8 cellular contexts compared by ENCODE assay signal in the genomic region with DNA sequence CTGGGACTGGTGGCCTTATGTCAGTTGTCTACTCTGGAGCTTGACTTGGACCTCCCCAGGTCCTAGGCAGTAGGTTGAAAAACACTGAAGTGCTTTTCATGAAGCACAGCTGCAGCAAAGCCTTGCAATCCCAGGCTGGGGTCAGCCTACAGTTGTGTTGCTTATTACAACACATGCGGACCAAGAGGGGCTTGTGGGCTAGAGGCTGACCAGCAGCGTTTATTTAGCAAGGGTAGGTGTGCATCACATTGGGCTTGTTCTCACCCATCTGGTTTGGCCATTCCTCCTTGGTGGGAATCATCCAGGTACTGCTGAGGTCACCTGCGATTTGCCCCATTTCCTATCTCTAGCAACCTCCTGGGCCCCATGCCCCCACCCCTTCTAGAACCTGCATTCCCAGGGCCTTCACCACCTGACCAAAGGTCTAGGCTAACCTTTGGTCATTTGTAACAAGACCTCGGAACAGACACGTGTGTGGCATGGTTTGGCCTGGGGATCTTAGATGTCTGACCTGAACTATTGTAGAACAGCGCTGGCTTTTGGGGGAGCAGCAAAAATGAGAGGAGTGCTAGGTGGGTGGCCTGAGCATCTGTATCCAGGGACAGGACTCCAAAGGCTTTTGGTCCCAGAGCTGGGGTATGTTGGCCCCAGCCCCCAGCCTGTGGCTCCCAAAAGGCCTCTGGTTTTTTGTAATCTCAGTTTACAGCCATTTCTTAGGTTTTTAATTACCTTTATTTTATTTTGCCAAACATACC. TPM values are rescaled to one million over a fixed set of nuclear protein-coding genes. Genes with fewer than 3 reads are reported as not detected.
DNase-seq lines count a peak whose midpoint lies in the region; ATAC-seq and TF ChIP-seq lines count a peak whose summit lies in the region.

No MANE protein-coding gene starts in this region.

- DNase-seq in AG10803 (ENCODE audit: low read depth) (peak; percentile 29), SK-MEL-5 (ENCODE audit: low read depth, low spot score) (peak; percentile 39), fibroblast of mammary gland (ENCODE audit: low read depth) (peak; percentile 45), SK-N-DZ (ENCODE audit: low spot score) (no peak), GM19238 (ENCODE audit: insufficient read length, low spot score) (no peak), SHP77 (lab: John Stamatoyannopoulos, UW) (no peak)

- TF ChIP-seq CTCF in AG10803 (conservative IDR thresholded peaks at IDR 0.05; ENCODE audit: low read length), result no peak
- no peak for TF ChIP-seq CTCF in fibroblast of mammary gland (conservative IDR thresholded peaks at IDR 0.05; ENCODE audit: control insufficient read depth, insufficient read depth, low read depth, low read length)

- ATAC-seq in GM18505 (IDR thresholded peaks at IDR 0.05; ENCODE audit: unreplicated experiment), result no peak
- no peak for ATAC-seq in HG02870 (IDR thresholded peaks at IDR 0.05; ENCODE audit: unreplicated experiment)

- in situ Hi-C loops in SK-MEL-5 (cut with HindIII; ENCODE audit: low pct_unique_long_range_greater_than_20kb, low sequenced_read_pairs), result no loop called here

- TF ChIP-seq POLR2A in GM18505 (IDR thresholded peaks at IDR 0.05; ENCODE audit: borderline replicate concordance, extremely low read depth, insufficient read depth, insufficient read length), result peak; percentile 72

- H3K4me3 ChIP-seq in AG10803 (ENCODE audit: low read length) (no peak overlapping the region), fibroblast of mammary gland (ENCODE audit: control insufficient read depth, low read depth, low read length) (no peak overlapping the region)

RNA-seq across cellular contexts. Expression of a gene that starts 3.0 kb away (rescaled TPM):
- 3,421 and 3,578 TPM in 2 replicates for total RNA-seq in SK-MEL-5 (2014; rRNA removed; shearing (Covaris generic))
- 4,659 and 5,421 TPM in 2 replicates for polyA plus RNA-seq in SK-MEL-5 (2015; cell fraction: cytosol; rRNA removed)
- polyA plus RNA-seq in SK-MEL-5 (2015; cell fraction: nucleus; rRNA removed), result 1,251 and 1,421 TPM in 2 replicates
- polyA plus RNA-seq in SK-N-DZ (2014; cell fraction: cytosol; rRNA removed), result 4,718 and 5,431 TPM in 2 replicates
- 2,533 and 5,089 TPM in 2 replicates for polyA plus RNA-seq in SK-N-DZ (2014; cell fraction: nucleus; rRNA removed)

RNA-seq across cellular contexts. Expression of a gene that starts 7.8 kb away (rescaled TPM):
- total RNA-seq in SK-MEL-5 (2014; rRNA removed; shearing (Covaris generic)), result 53.4 and 56.8 TPM in 2 replicates
- polyA plus RNA-seq in SK-MEL-5 (2015; cell fraction: cytosol; rRNA removed), result 70.7 and 87.8 TPM in 2 replicates
- polyA plus RNA-seq in SK-MEL-5 (2015; cell fraction: nucleus; rRNA removed), result 38.6 and 38.8 TPM in 2 replicates
- polyA plus RNA-seq in SK-N-DZ (2014; cell fraction: cytosol; rRNA removed), result 15.5 and 17.3 TPM in 2 replicates
- 12.1 and 20.9 TPM in 2 replicates for polyA plus RNA-seq in SK-N-DZ (2014; cell fraction: nucleus; rRNA removed)

RNA-seq across cellular contexts. Expression of a gene that starts 10.1 kb away (rescaled TPM):
- 17.6 and 25.3 TPM in 2 replicates for total RNA-seq in SK-MEL-5 (2014; rRNA removed; shearing (Covaris generic))
- 18.6 and 20.8 TPM in 2 replicates for polyA plus RNA-seq in SK-MEL-5 (2015; cell fraction: cytosol; rRNA removed)
- 407 and 423 TPM in 2 replicates for polyA plus RNA-seq in SK-MEL-5 (2015; cell fraction: nucleus; rRNA removed)
- polyA plus RNA-seq in SK-N-DZ (2014; cell fraction: cytosol; rRNA removed), result 37.3 and 52.4 TPM in 2 replicates
- polyA plus RNA-seq in SK-N-DZ (2014; cell fraction: nucleus; rRNA removed), result 299 and 385 TPM in 2 replicates

RNA-seq across cellular contexts. Expression of a gene that starts 22.1 kb away (rescaled TPM):
- total RNA-seq in SK-MEL-5 (2014; rRNA removed; shearing (Covaris generic)), result 15.4 and 21.3 TPM in 2 replicates
- polyA plus RNA-seq in SK-MEL-5 (2015; cell fraction: cytosol; rRNA removed), result 66.5 and 77.3 TPM in 2 replicates
- polyA plus RNA-seq in SK-MEL-5 (2015; cell fraction: nucleus; rRNA removed), result 119 and 130 TPM in 2 replicates
- 76.3 and 77.9 TPM in 2 replicates for polyA plus RNA-seq in SK-N-DZ (2014; cell fraction: cytosol; rRNA removed)
- polyA plus RNA-seq in SK-N-DZ (2014; cell fraction: nucleus; rRNA removed), result 63.6 and 71.0 TPM in 2 replicates

RNA-seq across cellular contexts. Expression of a gene that starts 26.8 kb away (rescaled TPM):
- total RNA-seq in SK-MEL-5 (2014; rRNA removed; shearing (Covaris generic)), result 108 and 138 TPM in 2 replicates
- polyA plus RNA-seq in SK-MEL-5 (2015; cell fraction: cytosol; rRNA removed), result 114 and 154 TPM in 2 replicates
- polyA plus RNA-seq in SK-MEL-5 (2015; cell fraction: nucleus; rRNA removed), result 164 and 180 TPM in 2 replicates
- polyA plus RNA-seq in SK-N-DZ (2014; cell fraction: cytosol; rRNA removed), result 118 and 164 TPM in 2 replicates
- 267 and 369 TPM in 2 replicates for polyA plus RNA-seq in SK-N-DZ (2014; cell fraction: nucleus; rRNA removed)

Comparison
In these comparisons a context has a peak if more than half of its experiments do, and no peak if none do; other contexts are left out.
1. DNase-seq: peak in AG10803 (single experiment), SK-MEL-5 (single experiment) and fibroblast of mammary gland (single experiment); none in SK-N-DZ (single experiment), GM19238 (single experiment) and SHP77 (0 of 2).